In the genomic region with DNA sequence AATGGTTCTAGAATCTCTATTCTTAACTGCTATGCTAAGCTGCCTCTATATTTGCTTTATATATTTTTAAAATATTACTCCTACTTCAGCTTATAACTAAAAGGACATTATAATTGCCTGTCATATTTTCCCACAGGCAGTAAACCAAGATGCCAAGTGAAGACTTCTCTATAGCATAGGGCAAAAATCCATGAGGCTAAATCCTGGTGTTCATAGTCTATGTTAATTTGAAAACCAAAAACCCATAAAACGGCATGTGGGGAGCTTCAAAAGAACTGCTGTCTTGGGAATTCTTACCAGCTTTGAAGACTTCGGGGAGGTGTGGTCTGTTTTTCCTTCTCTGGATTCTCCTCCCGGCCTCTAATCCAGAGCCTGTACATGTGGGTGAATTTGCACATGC, we compare ENCODE assay signal across 18 cellular contexts.
DNase-seq lines count a peak whose midpoint lies in the region; ATAC-seq and TF ChIP-seq lines count a peak whose summit lies in the region.
"Had no signal": no experiment of that assay in that cellular context is flagged by ENCODE, and none has a peak within 500 bp of the region (broad histone marks: within the 10 kb centered on the region; RNA-seq: fewer than 3 reads in every experiment).

No MANE protein-coding gene starts in this region.

- intact Hi-C loops in colonic mucosa (cut with DNase I) (no loop called here), stomach (cut with DNase I; ENCODE audit: low total_unique reads) (no loop called here)

- H3K79me2 ChIP-seq in mesendoderm (ENCODE audit: control insufficient read depth, insufficient read depth, low read length): no peaks in the 10 kb centered on the region

- no peak overlapping the region for H2AK5ac ChIP-seq in mesendoderm (ENCODE audit: low read length)

- WGBS in mesendoderm (ENCODE audit: extremely low coverage, insufficient coverage, low lambda C conversion rate): no CpG with 5 or more reads among the region's 3 CpGs
- 37 to 51% (median 43%) methylated on average over 3 of the region's 3 CpGs for WGBS in stomach, 5 donors

- H3K27ac ChIP-seq in 22Rv1: peak overlapping the region; percentile 73
- peak overlapping the region; percentile 39 for H3K27ac ChIP-seq in colonic mucosa
- H3K27ac ChIP-seq in mesendoderm (ENCODE audit: low read depth, low read length): no peak overlapping the region
- H3K27ac ChIP-seq in stomach: peak overlapping the region; percentile 57 to 80 (median 64)
- H3K27ac ChIP-seq: BLaER1 treated with 17β-estradiol and CSF1 and Interleukin-3, amounts not matched to agents 10 nM and 100 nM; GM23248 had no signal

- H3K36me3 ChIP-seq in colonic mucosa: no peaks in the 10 kb centered on the region
- H3K36me3 ChIP-seq in mesendoderm (ENCODE audit: control insufficient read depth, insufficient read depth, low read length): no peaks in the 10 kb centered on the region
- no peaks in the 10 kb centered on the region for H3K36me3 ChIP-seq in stomach
- H3K36me3 ChIP-seq: BLaER1 treated with 17β-estradiol and CSF1 and Interleukin-3, amounts not matched to agents 10 nM and 100 nM; HAP-1 had no signal

- DNase-seq in colonic mucosa (no peak), mesendoderm (no peak), stomach (no peak), immature natural killer cell (no peak), NCI-H748 treated with DMSO at 0.1 percent for 48 hours (lab: John Stamatoyannopoulos, UW) (no peak)
- DNase-seq: 8988T; CD8-positive, alpha-beta T cell; COR-L47; DMS 273 treated with DMSO at 0.1 percent for 48 hours; DMS53; DND-41; EL; GM23248 had no signal

- H3K4me1 ChIP-seq in colonic mucosa (peaks cover 14% of the 10 kb centered on the region), mesendoderm (ENCODE audit: control insufficient read depth, low read depth, low read length) (peaks cover 13% of the 10 kb centered on the region), stomach (peaks cover 0 to 53% (median 23%) of the 10 kb centered on the region in 4 donors)
- H3K4me1 ChIP-seq: BLaER1 treated with 17β-estradiol and CSF1 and Interleukin-3, amounts not matched to agents 10 nM and 100 nM; HAP-1 had no signal

- H3K27me3 Mint-ChIP-seq in immature natural killer cell (ENCODE audit: low read depth in 3 of 3): peaks cover 0 to 3% (median 1%) of the 10 kb centered on the region in 3 donors

- H4K5ac ChIP-seq in mesendoderm (ENCODE audit: low read length): no peak overlapping the region

- peak overlapping the region; percentile 46 for H3K18ac ChIP-seq in mesendoderm (ENCODE audit: low read length)

- no peak overlapping the region for H3K4ac ChIP-seq in mesendoderm (ENCODE audit: low read depth, low read length)

- H3K9ac ChIP-seq in colonic mucosa (ENCODE audit: low read depth in 2 of 2, low read length in 2 of 2) (no peak overlapping the region), mesendoderm (ENCODE audit: low read length) (no peak overlapping the region)
- H3K9ac ChIP-seq: BLaER1 treated with 17β-estradiol and CSF1 and Interleukin-3, amounts not matched to agents 10 nM and 100 nM; GM23248 had no signal

- no peak for TF ChIP-seq POLR2A in stomach (IDR thresholded peaks at IDR 0.05)

- ATAC-seq in GM21381 (IDR thresholded peaks at IDR 0.05; ENCODE audit: unreplicated experiment): no peak
- ATAC-seq: CD8-positive, alpha-beta T cell had no signal

- no peak overlapping the region for H4K8ac ChIP-seq in mesendoderm (ENCODE audit: low read depth, low read length)

- no peak overlapping the region for H3K27ac Mint-ChIP-seq in immature natural killer cell
- H3K27ac Mint-ChIP-seq: B cell; CD8-positive, alpha-beta T cell had no signal

- no peak overlapping the region for H2BK120ac ChIP-seq in mesendoderm (ENCODE audit: low read depth, low read length)

- H3K27me3 ChIP-seq in colonic mucosa (no peaks in the 10 kb centered on the region), mesendoderm (ENCODE audit: insufficient read depth, low read length, poor library complexity) (no peaks in the 10 kb centered on the region), stomach (no peaks in the 10 kb centered on the region)
- H3K27me3 ChIP-seq: BLaER1 treated with 17β-estradiol and CSF1 and Interleukin-3, amounts not matched to agents 10 nM and 100 nM had no signal

- no peak overlapping the region for H2BK5ac ChIP-seq in mesendoderm (ENCODE audit: low read length)

- no peak overlapping the region for H3K23ac ChIP-seq in mesendoderm (ENCODE audit: low read length)

- no peak overlapping the region for H3K4me3 Mint-ChIP-seq in immature natural killer cell
- H3K4me3 Mint-ChIP-seq: B cell; CD8-positive, alpha-beta T cell had no signal

- H3K36me3 Mint-ChIP-seq in immature natural killer cell: no peaks in the 10 kb centered on the region
- H3K36me3 Mint-ChIP-seq: CD8-positive, alpha-beta T cell had no signal

- no peaks in the 10 kb centered on the region for H3K9me3 ChIP-seq in colonic mucosa
- H3K9me3 ChIP-seq in stomach: no peaks in the 10 kb centered on the region
- H3K9me3 ChIP-seq: BLaER1 treated with 17β-estradiol and CSF1 and Interleukin-3, amounts not matched to agents 10 nM and 100 nM; HAP-1 had no signal

- no peak overlapping the region for H2BK15ac ChIP-seq in mesendoderm (replicated peaks; ENCODE audit: low read depth)

- no peak overlapping the region for H3K56ac ChIP-seq in mesendoderm (ENCODE audit: low read length)

- TF ChIP-seq CTCF in 22Rv1 (IDR thresholded peaks at IDR 0.05): no peak
- no peak for TF ChIP-seq CTCF in colonic mucosa (IDR thresholded peaks at IDR 0.05)
- TF ChIP-seq CTCF in stomach (IDR thresholded peaks at IDR 0.05): no peak

- no peaks in the 10 kb centered on the region for H3K9me3 Mint-ChIP-seq in immature natural killer cell
- H3K9me3 Mint-ChIP-seq: CD8-positive, alpha-beta T cell had no signal

- no peaks in the 10 kb centered on the region for H3K79me1 ChIP-seq in mesendoderm (ENCODE audit: low read length)

- H3K4me3 ChIP-seq in colonic mucosa: no peak overlapping the region
- H3K4me3 ChIP-seq in mesendoderm (ENCODE audit: low read length): no peak overlapping the region
- no peak overlapping the region for H3K4me3 ChIP-seq in stomach
- H3K4me3 ChIP-seq: BLaER1 treated with 17β-estradiol and CSF1 and Interleukin-3, amounts not matched to agents 10 nM and 100 nM; GM23248; HAP-1 had no signal

- no peak overlapping the region for H3K4me2 ChIP-seq in mesendoderm (ENCODE audit: low read length)
- H3K4me2 ChIP-seq: BLaER1 treated with 17β-estradiol and CSF1 and Interleukin-3, amounts not matched to agents 10 nM and 100 nM had no signal

- H3K4me1 Mint-ChIP-seq in immature natural killer cell: no peaks in the 10 kb centered on the region
- H3K4me1 Mint-ChIP-seq: B cell had no signal

- TF ChIP-seq EP300 in stomach (IDR thresholded peaks at IDR 0.05): no peak
